3 cellular contexts compared by ENCODE assay signal in genomic region chr12:29306682-29307081, GRCh38.
"Had no signal": no experiment of that assay in that cellular context is flagged by ENCODE, and none has a peak within 500 bp of the region (broad histone marks: within the 10 kb centered on the region; RNA-seq: fewer than 3 reads in every experiment).

No MANE protein-coding gene starts in this region.

- DNase-seq: GDM1, GF-D8 had no signal

- ATAC-seq: GM12878 had no signal

- H3K4me3 ChIP-seq: GM12878 had no signal
